Comparison of ENCODE assay signal across 1 cellular context in the genomic region with DNA sequence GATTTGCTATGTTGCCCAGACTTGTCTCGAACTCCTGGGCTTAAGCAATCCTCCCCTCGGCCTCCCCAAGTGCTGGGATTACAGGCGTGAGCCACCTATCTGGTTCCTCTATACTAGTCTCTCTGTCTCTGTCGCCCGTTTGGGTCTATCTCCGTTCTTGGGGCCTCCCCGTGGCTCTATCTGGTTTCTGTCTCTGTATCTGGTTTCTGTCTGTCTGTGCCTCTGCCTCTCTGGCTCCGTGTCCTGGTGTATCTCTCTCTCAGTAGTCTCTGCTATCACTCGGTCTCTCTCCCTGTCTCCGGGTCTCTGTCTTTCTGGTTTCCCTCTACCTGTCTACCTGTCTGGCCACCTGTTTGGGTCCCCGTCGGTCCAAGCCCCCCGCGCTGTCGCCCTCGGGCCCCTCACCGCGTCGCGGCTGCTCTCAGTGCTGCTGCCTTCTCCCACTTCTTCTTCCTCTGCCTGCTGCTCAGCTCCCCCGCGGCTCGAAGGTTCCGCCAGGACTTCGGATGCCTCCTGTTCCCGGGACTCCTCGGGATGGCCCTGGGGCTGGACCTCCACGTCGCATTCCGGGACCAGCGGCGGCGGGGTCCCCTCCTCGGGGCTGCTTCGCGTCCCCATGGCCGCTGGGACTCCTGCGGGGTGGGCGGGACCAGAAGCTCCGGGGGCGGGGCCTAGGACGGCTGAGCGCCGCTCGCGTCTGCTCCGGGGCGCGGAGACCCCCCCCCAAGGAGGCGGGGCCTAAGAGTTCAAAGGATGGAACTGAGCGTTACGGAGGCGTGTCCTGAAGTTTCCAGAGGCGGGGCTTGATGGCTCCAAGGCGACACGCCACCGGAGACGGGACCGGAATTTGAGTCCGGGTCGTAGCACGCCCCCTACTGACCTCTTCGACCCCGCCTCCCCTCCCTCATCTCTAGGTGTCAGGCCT.
A peak's percentile ranks its signal among the peaks of the same experiment; 100 is the strongest.
TF ChIP-seq lines count a peak whose summit lies in the region.

No MANE protein-coding gene starts in this region.

TF ChIP-seq in HepG2, 621 proteins besides CTCF, POLR2A, EP300 and RAD21 (continued from another document and continues in another):
- TF ChIP-seq, protein P1, sequence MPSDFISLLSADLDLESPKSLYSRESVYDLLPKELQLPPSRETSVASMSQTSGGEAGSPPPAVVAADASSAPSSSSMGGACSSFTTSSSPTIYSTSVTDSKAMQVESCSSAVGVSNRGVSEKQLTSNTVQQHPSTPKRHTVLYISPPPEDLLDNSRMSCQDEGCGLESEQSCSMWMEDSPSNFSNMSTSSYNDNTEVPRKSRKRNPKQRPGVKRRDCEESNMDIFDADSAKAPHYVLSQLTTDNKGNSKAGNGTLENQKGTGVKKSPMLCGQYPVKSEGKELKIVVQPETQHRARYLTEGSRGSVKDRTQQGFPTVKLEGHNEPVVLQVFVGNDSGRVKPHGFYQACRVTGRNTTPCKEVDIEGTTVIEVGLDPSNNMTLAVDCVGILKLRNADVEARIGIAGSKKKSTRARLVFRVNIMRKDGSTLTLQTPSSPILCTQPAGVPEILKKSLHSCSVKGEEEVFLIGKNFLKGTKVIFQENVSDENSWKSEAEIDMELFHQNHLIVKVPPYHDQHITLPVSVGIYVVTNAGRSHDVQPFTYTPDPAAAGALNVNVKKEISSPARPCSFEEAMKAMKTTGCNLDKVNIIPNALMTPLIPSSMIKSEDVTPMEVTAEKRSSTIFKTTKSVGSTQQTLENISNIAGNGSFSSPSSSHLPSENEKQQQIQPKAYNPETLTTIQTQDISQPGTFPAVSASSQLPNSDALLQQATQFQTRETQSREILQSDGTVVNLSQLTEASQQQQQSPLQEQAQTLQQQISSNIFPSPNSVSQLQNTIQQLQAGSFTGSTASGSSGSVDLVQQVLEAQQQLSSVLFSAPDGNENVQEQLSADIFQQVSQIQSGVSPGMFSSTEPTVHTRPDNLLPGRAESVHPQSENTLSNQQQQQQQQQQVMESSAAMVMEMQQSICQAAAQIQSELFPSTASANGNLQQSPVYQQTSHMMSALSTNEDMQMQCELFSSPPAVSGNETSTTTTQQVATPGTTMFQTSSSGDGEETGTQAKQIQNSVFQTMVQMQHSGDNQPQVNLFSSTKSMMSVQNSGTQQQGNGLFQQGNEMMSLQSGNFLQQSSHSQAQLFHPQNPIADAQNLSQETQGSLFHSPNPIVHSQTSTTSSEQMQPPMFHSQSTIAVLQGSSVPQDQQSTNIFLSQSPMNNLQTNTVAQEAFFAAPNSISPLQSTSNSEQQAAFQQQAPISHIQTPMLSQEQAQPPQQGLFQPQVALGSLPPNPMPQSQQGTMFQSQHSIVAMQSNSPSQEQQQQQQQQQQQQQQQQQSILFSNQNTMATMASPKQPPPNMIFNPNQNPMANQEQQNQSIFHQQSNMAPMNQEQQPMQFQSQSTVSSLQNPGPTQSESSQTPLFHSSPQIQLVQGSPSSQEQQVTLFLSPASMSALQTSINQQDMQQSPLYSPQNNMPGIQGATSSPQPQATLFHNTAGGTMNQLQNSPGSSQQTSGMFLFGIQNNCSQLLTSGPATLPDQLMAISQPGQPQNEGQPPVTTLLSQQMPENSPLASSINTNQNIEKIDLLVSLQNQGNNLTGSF (CRISPR knock-in tag; IDR thresholded peaks at IDR 0.05): no peak
- TF ChIP-seq RBM39 (IDR thresholded peaks at IDR 0.05; ENCODE audit: low read depth, low read length, poor library complexity, severe bottlenecking) (no peak), ZSCAN21 (CRISPR knock-in tag; IDR thresholded peaks at IDR 0.05; ENCODE audit: borderline replicate concordance) (0 out of 2 replicates have a peak, but pooled peaks have one; percentile 9), TCF12 (IDR thresholded peaks at IDR 0.05) (no peak), TCF12 (CRISPR knock-in tag; IDR thresholded peaks at IDR 0.05) (no peak), SRF (IDR thresholded peaks at IDR 0.05; ENCODE audit: low read depth, low read length) (no peak), GABPA (IDR thresholded peaks at IDR 0.05; ENCODE audit: low read depth, low read length) (no peak), GABPA (CRISPR knock-in tag; IDR thresholded peaks at IDR 0.05; ENCODE audit: low read depth) (no peak), XBP1 (CRISPR knock-in tag; IDR thresholded peaks at IDR 0.05) (no peak), ERF (CRISPR knock-in tag; IDR thresholded peaks at IDR 0.05) (no peak; the same call in 1 of the 2 replicates), ZNF253 (CRISPR knock-in tag; IDR thresholded peaks at IDR 0.05; ENCODE audit: borderline replicate concordance) (no peak), CREM (IDR thresholded peaks at IDR 0.05) (0 out of 2 replicates have a peak, but pooled peaks have one; percentile 8), CREM (CRISPR knock-in tag; IDR thresholded peaks at IDR 0.05) (no peak), TBL1XR1 (IDR thresholded peaks at IDR 0.05; ENCODE audit: borderline replicate concordance, low read length, partially characterized antibody) (no peak), PAWR (CRISPR knock-in tag; IDR thresholded peaks at IDR 0.05; ENCODE audit: borderline replicate concordance) (no peak), ZNF33A (CRISPR knock-in tag; IDR thresholded peaks at IDR 0.05; ENCODE audit: borderline replicate concordance) (peak; percentile 45; the same call in 1 of the 2 replicates)
- TF ChIP-seq, protein P2, sequence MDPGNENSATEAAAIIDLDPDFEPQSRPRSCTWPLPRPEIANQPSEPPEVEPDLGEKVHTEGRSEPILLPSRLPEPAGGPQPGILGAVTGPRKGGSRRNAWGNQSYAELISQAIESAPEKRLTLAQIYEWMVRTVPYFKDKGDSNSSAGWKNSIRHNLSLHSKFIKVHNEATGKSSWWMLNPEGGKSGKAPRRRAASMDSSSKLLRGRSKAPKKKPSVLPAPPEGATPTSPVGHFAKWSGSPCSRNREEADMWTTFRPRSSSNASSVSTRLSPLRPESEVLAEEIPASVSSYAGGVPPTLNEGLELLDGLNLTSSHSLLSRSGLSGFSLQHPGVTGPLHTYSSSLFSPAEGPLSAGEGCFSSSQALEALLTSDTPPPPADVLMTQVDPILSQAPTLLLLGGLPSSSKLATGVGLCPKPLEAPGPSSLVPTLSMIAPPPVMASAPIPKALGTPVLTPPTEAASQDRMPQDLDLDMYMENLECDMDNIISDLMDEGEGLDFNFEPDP (CRISPR knock-in tag; conservative IDR thresholded peaks at IDR 0.05): no peak
- TF ChIP-seq, protein P3, sequence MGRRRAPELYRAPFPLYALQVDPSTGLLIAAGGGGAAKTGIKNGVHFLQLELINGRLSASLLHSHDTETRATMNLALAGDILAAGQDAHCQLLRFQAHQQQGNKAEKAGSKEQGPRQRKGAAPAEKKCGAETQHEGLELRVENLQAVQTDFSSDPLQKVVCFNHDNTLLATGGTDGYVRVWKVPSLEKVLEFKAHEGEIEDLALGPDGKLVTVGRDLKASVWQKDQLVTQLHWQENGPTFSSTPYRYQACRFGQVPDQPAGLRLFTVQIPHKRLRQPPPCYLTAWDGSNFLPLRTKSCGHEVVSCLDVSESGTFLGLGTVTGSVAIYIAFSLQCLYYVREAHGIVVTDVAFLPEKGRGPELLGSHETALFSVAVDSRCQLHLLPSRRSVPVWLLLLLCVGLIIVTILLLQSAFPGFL (CRISPR knock-in tag; IDR thresholded peaks at IDR 0.05): no peak
- TF ChIP-seq, protein P4, sequence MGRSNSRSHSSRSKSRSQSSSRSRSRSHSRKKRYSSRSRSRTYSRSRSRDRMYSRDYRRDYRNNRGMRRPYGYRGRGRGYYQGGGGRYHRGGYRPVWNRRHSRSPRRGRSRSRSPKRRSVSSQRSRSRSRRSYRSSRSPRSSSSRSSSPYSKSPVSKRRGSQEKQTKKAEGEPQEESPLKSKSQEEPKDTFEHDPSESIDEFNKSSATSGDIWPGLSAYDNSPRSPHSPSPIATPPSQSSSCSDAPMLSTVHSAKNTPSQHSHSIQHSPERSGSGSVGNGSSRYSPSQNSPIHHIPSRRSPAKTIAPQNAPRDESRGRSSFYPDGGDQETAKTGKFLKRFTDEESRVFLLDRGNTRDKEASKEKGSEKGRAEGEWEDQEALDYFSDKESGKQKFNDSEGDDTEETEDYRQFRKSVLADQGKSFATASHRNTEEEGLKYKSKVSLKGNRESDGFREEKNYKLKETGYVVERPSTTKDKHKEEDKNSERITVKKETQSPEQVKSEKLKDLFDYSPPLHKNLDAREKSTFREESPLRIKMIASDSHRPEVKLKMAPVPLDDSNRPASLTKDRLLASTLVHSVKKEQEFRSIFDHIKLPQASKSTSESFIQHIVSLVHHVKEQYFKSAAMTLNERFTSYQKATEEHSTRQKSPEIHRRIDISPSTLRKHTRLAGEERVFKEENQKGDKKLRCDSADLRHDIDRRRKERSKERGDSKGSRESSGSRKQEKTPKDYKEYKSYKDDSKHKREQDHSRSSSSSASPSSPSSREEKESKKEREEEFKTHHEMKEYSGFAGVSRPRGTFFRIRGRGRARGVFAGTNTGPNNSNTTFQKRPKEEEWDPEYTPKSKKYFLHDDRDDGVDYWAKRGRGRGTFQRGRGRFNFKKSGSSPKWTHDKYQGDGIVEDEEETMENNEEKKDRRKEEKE (IDR thresholded peaks at IDR 0.05): no peak
- TF ChIP-seq, protein P5, sequence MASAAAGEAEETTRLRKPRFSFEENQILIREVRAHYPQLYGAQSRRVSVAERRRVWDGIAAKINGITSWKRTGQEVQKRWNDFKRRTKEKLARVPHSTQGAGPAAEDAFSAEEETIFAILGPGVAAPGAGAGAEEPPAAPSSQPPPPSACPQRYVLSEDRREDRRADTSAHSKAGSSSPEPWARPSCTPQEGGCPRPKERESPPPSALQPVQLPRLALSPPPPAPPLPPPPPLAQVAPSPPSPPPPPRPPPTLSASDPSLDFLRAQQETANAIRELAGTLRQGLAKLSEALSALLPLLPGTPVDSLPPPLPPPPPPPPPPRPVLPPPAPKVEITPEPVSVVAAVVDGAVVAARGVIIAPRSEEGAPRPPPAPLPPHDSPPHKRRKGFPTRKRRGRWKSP (CRISPR knock-in tag; IDR thresholded peaks at IDR 0.05): no peak; the same call in 1 of the 2 replicates
- TF ChIP-seq, protein P6, sequence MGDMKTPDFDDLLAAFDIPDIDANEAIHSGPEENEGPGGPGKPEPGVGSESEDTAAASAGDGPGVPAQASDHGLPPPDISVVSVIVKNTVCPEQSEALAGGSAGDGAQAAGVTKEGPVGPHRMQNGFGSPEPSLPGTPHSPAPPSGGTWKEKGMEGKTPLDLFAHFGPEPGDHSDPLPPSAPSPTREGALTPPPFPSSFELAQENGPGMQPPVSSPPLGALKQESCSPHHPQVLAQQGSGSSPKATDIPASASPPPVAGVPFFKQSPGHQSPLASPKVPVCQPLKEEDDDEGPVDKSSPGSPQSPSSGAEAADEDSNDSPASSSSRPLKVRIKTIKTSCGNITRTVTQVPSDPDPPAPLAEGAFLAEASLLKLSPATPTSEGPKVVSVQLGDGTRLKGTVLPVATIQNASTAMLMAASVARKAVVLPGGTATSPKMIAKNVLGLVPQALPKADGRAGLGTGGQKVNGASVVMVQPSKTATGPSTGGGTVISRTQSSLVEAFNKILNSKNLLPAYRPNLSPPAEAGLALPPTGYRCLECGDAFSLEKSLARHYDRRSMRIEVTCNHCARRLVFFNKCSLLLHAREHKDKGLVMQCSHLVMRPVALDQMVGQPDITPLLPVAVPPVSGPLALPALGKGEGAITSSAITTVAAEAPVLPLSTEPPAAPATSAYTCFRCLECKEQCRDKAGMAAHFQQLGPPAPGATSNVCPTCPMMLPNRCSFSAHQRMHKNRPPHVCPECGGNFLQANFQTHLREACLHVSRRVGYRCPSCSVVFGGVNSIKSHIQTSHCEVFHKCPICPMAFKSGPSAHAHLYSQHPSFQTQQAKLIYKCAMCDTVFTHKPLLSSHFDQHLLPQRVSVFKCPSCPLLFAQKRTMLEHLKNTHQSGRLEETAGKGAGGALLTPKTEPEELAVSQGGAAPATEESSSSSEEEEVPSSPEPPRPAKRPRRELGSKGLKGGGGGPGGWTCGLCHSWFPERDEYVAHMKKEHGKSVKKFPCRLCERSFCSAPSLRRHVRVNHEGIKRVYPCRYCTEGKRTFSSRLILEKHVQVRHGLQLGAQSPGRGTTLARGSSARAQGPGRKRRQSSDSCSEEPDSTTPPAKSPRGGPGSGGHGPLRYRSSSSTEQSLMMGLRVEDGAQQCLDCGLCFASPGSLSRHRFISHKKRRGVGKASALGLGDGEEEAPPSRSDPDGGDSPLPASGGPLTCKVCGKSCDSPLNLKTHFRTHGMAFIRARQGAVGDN (CRISPR knock-in tag; IDR thresholded peaks at IDR 0.05): peak; percentile 21; the same call in 1 of the 2 replicates
- TF ChIP-seq, protein P7, sequence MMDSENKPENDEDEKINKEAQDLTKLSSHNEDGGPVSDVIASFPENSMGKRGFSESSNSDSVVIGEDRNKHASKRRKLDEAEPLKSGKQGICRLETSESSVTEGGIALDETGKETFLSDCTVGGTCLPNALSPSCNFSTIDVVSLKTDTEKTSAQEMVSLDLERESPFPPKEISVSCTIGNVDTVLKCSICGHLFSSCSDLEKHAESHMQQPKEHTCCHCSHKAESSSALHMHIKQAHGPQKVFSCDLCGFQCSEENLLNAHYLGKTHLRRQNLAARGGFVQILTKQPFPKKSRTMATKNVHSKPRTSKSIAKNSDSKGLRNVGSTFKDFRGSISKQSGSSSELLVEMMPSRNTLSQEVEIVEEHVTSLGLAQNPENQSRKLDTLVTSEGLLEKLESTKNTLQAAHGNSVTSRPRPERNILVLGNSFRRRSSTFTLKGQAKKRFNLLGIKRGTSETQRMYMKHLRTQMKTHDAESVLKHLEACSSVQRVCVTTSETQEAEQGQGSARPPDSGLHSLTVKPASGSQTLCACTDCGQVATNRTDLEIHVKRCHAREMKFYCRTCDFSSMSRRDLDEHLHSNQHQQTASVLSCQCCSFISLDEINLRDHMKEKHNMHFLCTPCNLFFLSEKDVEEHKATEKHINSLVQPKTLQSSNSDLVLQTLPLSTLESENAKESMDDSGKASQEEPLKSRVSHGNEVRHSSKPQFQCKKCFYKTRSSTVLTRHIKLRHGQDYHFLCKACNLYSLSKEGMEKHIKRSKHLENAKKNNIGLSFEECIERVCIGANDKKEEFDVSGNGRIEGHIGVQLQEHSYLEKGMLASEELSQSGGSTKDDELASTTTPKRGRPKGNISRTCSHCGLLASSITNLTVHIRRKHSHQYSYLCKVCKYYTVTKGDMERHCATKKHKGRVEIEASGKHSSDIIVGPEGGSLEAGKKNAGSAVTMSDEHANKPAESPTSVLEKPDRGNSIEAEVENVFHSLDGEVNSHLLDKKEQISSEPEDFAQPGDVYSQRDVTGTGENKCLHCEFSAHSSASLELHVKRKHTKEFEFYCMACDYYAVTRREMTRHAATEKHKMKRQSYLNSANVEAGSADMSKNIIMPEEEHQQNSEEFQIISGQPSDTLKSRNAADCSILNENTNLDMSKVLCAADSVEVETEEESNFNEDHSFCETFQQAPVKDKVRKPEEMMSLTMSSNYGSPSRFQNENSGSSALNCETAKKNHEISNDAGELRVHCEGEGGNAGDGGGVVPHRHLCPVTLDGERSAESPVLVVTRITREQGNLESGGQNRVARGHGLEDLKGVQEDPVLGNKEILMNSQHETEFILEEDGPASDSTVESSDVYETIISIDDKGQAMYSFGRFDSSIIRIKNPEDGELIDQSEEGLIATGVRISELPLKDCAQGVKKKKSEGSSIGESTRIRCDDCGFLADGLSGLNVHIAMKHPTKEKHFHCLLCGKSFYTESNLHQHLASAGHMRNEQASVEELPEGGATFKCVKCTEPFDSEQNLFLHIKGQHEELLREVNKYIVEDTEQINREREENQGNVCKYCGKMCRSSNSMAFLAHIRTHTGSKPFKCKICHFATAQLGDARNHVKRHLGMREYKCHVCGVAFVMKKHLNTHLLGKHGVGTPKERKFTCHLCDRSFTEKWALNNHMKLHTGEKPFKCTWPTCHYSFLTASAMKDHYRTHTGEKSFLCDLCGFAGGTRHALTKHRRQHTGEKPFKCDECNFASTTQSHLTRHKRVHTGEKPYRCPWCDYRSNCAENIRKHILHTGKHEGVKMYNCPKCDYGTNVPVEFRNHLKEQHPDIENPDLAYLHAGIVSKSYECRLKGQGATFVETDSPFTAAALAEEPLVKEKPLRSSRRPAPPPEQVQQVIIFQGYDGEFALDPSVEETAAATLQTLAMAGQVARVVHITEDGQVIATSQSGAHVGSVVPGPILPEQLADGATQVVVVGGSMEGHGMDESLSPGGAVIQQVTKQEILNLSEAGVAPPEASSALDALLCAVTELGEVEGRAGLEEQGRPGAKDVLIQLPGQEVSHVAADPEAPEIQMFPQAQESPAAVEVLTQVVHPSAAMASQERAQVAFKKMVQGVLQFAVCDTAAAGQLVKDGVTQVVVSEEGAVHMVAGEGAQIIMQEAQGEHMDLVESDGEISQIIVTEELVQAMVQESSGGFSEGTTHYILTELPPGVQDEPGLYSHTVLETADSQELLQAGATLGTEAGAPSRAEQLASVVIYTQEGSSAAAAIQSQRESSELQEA (CRISPR knock-in tag; IDR thresholded peaks at IDR 0.05; ENCODE audit: not compliant biosample characterization): peak; percentile 23
